19 cellular contexts compared by ENCODE assay signal in the genomic region with DNA sequence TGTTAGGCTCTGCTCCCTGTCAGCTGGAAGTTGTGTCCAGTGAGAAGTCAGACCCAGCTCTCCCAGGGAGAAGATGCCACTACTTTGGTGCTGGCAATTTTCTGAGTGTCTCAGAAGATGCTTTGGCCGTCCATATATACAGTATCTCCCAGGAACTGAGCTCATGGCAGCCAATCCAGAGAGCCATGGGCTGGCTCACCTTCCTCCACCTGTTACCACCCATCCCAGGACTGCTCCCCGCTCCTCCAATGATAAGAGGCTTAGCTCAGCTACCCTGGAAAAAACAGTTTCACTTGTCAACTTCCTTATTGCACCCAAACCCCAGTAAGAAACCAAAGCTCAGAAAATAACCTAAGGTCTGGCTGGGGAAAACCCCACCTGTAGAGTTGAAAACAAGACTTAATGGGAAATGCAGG. TPM values are rescaled to one million over a fixed set of nuclear protein-coding genes. Genes with fewer than 3 reads are reported as not detected.
A peak's percentile ranks its signal among the peaks of the same experiment; 100 is the strongest.
DNase-seq lines count a peak whose midpoint lies in the region; ATAC-seq and TF ChIP-seq lines count a peak whose summit lies in the region.
"Had no signal": no experiment of that assay in that cellular context is flagged by ENCODE, and none has a peak within 500 bp of the region (broad histone marks: within the 10 kb centered on the region; RNA-seq: fewer than 3 reads in every experiment).

A gene with protein sequence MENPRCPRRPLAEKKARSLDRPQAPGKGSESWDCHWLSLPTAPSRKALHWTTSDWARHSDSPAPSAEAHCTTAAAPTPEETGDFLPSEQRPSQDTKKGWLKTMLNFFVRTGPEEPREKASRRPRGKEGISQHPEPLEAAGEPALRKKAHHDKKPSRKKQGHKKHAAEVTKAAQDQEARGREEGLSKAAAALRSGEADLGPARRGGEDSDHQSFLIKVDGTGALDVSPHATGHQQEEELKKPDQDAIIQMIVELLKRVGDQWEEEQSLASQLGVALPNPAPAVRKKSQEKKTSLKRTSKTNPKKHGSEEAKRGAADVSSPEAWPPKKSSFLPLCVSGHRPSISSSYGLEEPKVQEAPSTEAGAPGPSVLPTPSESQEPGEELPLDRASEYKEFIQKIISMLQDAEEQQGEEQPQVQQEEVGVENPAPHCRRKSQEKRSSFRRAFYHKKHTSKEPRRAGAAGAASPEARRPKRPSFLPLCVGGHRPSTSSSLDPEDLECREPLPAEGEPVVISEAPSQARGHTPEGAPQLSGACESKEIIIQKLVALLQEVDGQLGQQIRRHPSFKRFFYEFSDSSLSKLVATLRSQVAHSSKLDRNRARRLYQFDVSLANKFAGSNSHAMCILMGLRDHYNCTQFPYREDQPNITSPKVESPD (minus strand): TSS at position 110 of the 416 bp plus-strand sequence. CDS start 6,198 bp downstream, outside the sequence.

- H3K27ac Mint-ChIP-seq in activated naive CD8-positive, alpha-beta T cell = peak within 1 kb of the TSS; percentile 46
- H3K27ac Mint-ChIP-seq in activated naive CD8-positive, alpha-beta T cell treated with anti-CD3 and anti-CD28 coated beads for 36 hours = no peak within 1 kb of the TSS
- H3K27ac Mint-ChIP-seq in memory B cell = peak within 1 kb of the TSS; percentile 62
- peak within 1 kb of the TSS; percentile 81 for H3K27ac Mint-ChIP-seq in type B pancreatic cell
- H3K27ac Mint-ChIP-seq: HFFc6 had no signal

- H3K27me3 ChIP-seq in SU-DHL-6 (ENCODE audit: low read length) = no peaks in the 10 kb centered on the region; the same call in 1 of the 2 replicates
- peaks cover 15% of the 10 kb centered on the region for H3K27me3 ChIP-seq in suprapubic skin
- H3K27me3 ChIP-seq in SK-N-SH (ENCODE audit: insufficient read depth) = peaks cover 46% of the 10 kb centered on the region

- no peak for TF ChIP-seq RAD21 in SK-N-SH (IDR thresholded peaks at IDR 0.05; ENCODE audit: low read length)

- POLR2A ChIA-PET in SK-N-SH (lab: Yijun Ruan, JAX) = no interaction called here

- TF ChIP-seq POLR2A in suprapubic skin (IDR thresholded peaks at IDR 0.05) = no peak

- peaks cover 14% of the 10 kb centered on the region for H3K4me1 Mint-ChIP-seq in activated naive CD8-positive, alpha-beta T cell (ENCODE audit: low read depth)
- peaks cover 14% of the 10 kb centered on the region for H3K4me1 Mint-ChIP-seq in activated naive CD8-positive, alpha-beta T cell treated with anti-CD3 and anti-CD28 coated beads for 36 hours
- peaks cover 17% of the 10 kb centered on the region for H3K4me1 Mint-ChIP-seq in memory B cell
- H3K4me1 Mint-ChIP-seq in type B pancreatic cell (ENCODE audit: unreplicated experiment) = peaks cover 36% of the 10 kb centered on the region

- H3K79me2 ChIP-seq in SU-DHL-6 (ENCODE audit: insufficient read depth, low read length) (no peaks in the 10 kb centered on the region), SK-N-SH (ENCODE audit: insufficient read depth) (no peaks in the 10 kb centered on the region)

- 71% methylated on average over 1 of the region's 2 CpGs for WGBS in suprapubic skin
- 54% methylated on average over 2 of the region's 2 CpGs for WGBS in SK-N-SH (ENCODE audit: low lambda C conversion rate)

- no peaks in the 10 kb centered on the region for H3K9me3 Mint-ChIP-seq in activated naive CD8-positive, alpha-beta T cell (ENCODE audit: low read depth)
- no peaks in the 10 kb centered on the region for H3K9me3 Mint-ChIP-seq in activated naive CD8-positive, alpha-beta T cell treated with anti-CD3 and anti-CD28 coated beads for 36 hours
- H3K9me3 Mint-ChIP-seq in memory B cell (no peaks in the 10 kb centered on the region), type B pancreatic cell (no peaks in the 10 kb centered on the region)
- H3K9me3 Mint-ChIP-seq: HFFc6 had no signal

- H3K4me3 Mint-ChIP-seq in activated naive CD8-positive, alpha-beta T cell = no peak within 1 kb of the TSS
- H3K4me3 Mint-ChIP-seq in activated naive CD8-positive, alpha-beta T cell treated with anti-CD3 and anti-CD28 coated beads for 36 hours = no peak within 1 kb of the TSS
- H3K4me3 Mint-ChIP-seq in memory B cell (peak within 1 kb of the TSS; percentile 37), type B pancreatic cell (peak within 1 kb of the TSS; percentile 71)
- H3K4me3 Mint-ChIP-seq: HFFc6 had no signal

- no peaks in the 10 kb centered on the region for H3K36me3 Mint-ChIP-seq in activated naive CD8-positive, alpha-beta T cell
- H3K36me3 Mint-ChIP-seq in activated naive CD8-positive, alpha-beta T cell treated with anti-CD3 and anti-CD28 coated beads for 36 hours = no peaks in the 10 kb centered on the region
- H3K36me3 Mint-ChIP-seq in memory B cell (no peaks in the 10 kb centered on the region), type B pancreatic cell (no peaks in the 10 kb centered on the region)

- TF ChIP-seq EP300 in suprapubic skin (IDR thresholded peaks at IDR 0.05) (no peak), SK-N-SH (IDR thresholded peaks at IDR 0.05; ENCODE audit: borderline replicate concordance in 1 of 2, low read depth in 1 of 2, low read length in 1 of 2) (no peak)

- H3K4me3 ChIP-seq in SU-DHL-6 (ENCODE audit: insufficient read depth, low read length, poor library complexity, severe bottlenecking) (no peak within 1 kb of the TSS), suprapubic skin (no peak within 1 kb of the TSS), SK-N-SH (ENCODE audit: low read depth in 2 of 2, low read length in 1 of 2) (no peak within 1 kb of the TSS)
- H3K4me3 ChIP-seq: lower lobe of right lung, sigmoid colon had no signal

- no peak for DNase-seq in activated naive CD8-positive, alpha-beta T cell treated with anti-CD3 and anti-CD28 coated beads for 36 hours
- peak in 1 of 2 donors; percentile 33 for DNase-seq in memory B cell (ENCODE audit: low spot score in 2 of 2)
- no peak for DNase-seq in type B pancreatic cell (ENCODE audit: extremely low spot score, unreplicated experiment)
- no peak for DNase-seq in suprapubic skin (ENCODE audit: low spot score in 2 of 2)
- no peak for DNase-seq in OCI-M2 (lab: John Stamatoyannopoulos, UW; ENCODE audit: unreplicated experiment)
- DNase-seq in SK-N-SH = no peak
- DNase-seq: activated naive CD4-positive, alpha-beta T cell treated with Interleukin-2 at 50 U/mL for 16 hours; foreskin keratinocyte; HFFc6; lower lobe of right lung; NCI-H2029 treated with DMSO at 0.1 percent for 48 hours; NCI-H69; sigmoid colon; stimulated activated CD4-positive, alpha-beta T cell treated with anti-CD3 and anti-CD28 coated beads, Interleukin-4, amount 100 ng/mL, for 4 hours; T-helper 9 cell had no signal

- H2AFZ ChIP-seq in SU-DHL-6 (ENCODE audit: low read depth, low read length, severe bottlenecking) (no peak within 1 kb of the TSS), SK-N-SH (ENCODE audit: low read depth) (no peak within 1 kb of the TSS)

- H3K4me1 ChIP-seq in suprapubic skin = peaks cover 22% of the 10 kb centered on the region
- no peaks in the 10 kb centered on the region; a peak in 1 of 4 replicates for H3K4me1 ChIP-seq in SK-N-SH (ENCODE audit: control insufficient read depth in 1 of 2, insufficient read depth in 2 of 2, low read depth in 1 of 2, low read length in 1 of 2)
- H3K4me1 ChIP-seq: foreskin keratinocyte had no signal

- no peak within 1 kb of the TSS for H3K9ac ChIP-seq in SU-DHL-6 (ENCODE audit: low read length)
- H3K9ac ChIP-seq in SK-N-SH = no peak within 1 kb of the TSS

- TF ChIP-seq CTCF in SU-DHL-6 (IDR thresholded peaks at IDR 0.05; ENCODE audit: insufficient read depth, low read length, poor library complexity, severe bottlenecking) (no peak), type B pancreatic cell (conservative IDR thresholded peaks at IDR 0.05) (no peak), suprapubic skin (IDR thresholded peaks at IDR 0.05) (no peak), SK-N-SH (IDR thresholded peaks at IDR 0.05) (no peak)

- peak; percentile 81 for ATAC-seq in memory B cell (ENCODE audit: low read depth)
- ATAC-seq: foreskin keratinocyte, lower lobe of right lung had no signal

- CTCF ChIA-PET in SK-N-SH (lab: Yijun Ruan, JAX) = interaction anchor here (0.9 to 2.1 kb wide), 5 partner anchors 18 to 309 kb away, joined by 3 to 5 read pairs (median 4); partner anchors contain the start of gene MAPK14

- H3K9me2 ChIP-seq in SU-DHL-6 (replicated peaks; ENCODE audit: insufficient read depth, low read length) (no peaks in the 10 kb centered on the region), SK-N-SH (no peaks in the 10 kb centered on the region)

- H3K4me2 ChIP-seq in SU-DHL-6 (ENCODE audit: low read depth, low read length, poor library complexity, severe bottlenecking) = peak within 1 kb of the TSS; percentile 8
- no peak within 1 kb of the TSS for H3K4me2 ChIP-seq in SK-N-SH

- H3K36me3 ChIP-seq in SU-DHL-6 (ENCODE audit: low read length) = no peaks in the 10 kb centered on the region
- H3K36me3 ChIP-seq in suprapubic skin = no peaks in the 10 kb centered on the region
- H3K36me3 ChIP-seq in SK-N-SH (replicated peaks in 1 of 2; ENCODE audit: control insufficient read depth in 1 of 2, insufficient read depth in 2 of 2, low read length in 1 of 2) = no peaks in the 10 kb centered on the region
- H3K36me3 ChIP-seq: lower lobe of right lung, neutrophil, sigmoid colon had no signal

- no peaks in the 10 kb centered on the region for H3K9me3 ChIP-seq in SU-DHL-6 (ENCODE audit: insufficient read depth, low read length)
- no peaks in the 10 kb centered on the region for H3K9me3 ChIP-seq in suprapubic skin
- H3K9me3 ChIP-seq in SK-N-SH = no peaks in the 10 kb centered on the region
- H3K9me3 ChIP-seq: lower lobe of right lung, neutrophil, sigmoid colon had no signal

- no peak within 1 kb of the TSS for H3K27ac ChIP-seq in SU-DHL-6 (ENCODE audit: low read depth, low read length)
- no peak within 1 kb of the TSS for H3K27ac ChIP-seq in suprapubic skin
- no peak within 1 kb of the TSS for H3K27ac ChIP-seq in SK-N-SH (ENCODE audit: low read depth in 2 of 2, low read length in 1 of 2)
- H3K27ac ChIP-seq: foreskin keratinocyte, lower lobe of right lung, neutrophil, RWPE1, sigmoid colon had no signal

- peaks cover 19% of the 10 kb centered on the region for H3K27me3 Mint-ChIP-seq in activated naive CD8-positive, alpha-beta T cell
- H3K27me3 Mint-ChIP-seq in activated naive CD8-positive, alpha-beta T cell treated with anti-CD3 and anti-CD28 coated beads for 36 hours = peaks cover 50% of the 10 kb centered on the region
- H3K27me3 Mint-ChIP-seq in memory B cell (peaks cover 18% of the 10 kb centered on the region), type B pancreatic cell (peaks cover 41% of the 10 kb centered on the region)

- H3F3A ChIP-seq in SU-DHL-6 (ENCODE audit: insufficient read depth) = no peaks in the 10 kb centered on the region
- no peaks in the 10 kb centered on the region for H3F3A ChIP-seq in SK-N-SH (replicated peaks; ENCODE audit: insufficient read depth)

- H4K20me1 ChIP-seq in SU-DHL-6 (ENCODE audit: low read depth, low read length) (no peaks in the 10 kb centered on the region), SK-N-SH (ENCODE audit: insufficient read depth) (no peaks in the 10 kb centered on the region)

TF ChIP-seq in SK-N-SH, 30 proteins besides CTCF, POLR2A, EP300 and RAD21 (continues in another document):
- no peak for TF ChIP-seq CHD2 (IDR thresholded peaks at IDR 0.05; ENCODE audit: low read length, partially characterized antibody)

RNA-seq across cellular contexts. Expression of the gene that starts here (rescaled TPM):
- total RNA-seq in activated naive CD8-positive, alpha-beta T cell treated with anti-CD3 and anti-CD28 coated beads for 36 hours = not detected
- 1.4 and 2.1 TPM in 2 replicates for total RNA-seq in type B pancreatic cell (ENCODE audit: low replicate concordance)
- total RNA-seq in suprapubic skin = under 1 TPM in 1 of 4 donors, not detected in 3; 0.11 TPM
- not detected in 2 replicates for polyA plus RNA-seq in SK-N-SH (2012; rRNA removed)
- polyA plus RNA-seq in SK-N-SH (2012; cell fraction: cytosol; rRNA removed) = not detected in 2 replicates
- not detected in 2 replicates for polyA plus RNA-seq in SK-N-SH (2012; cell fraction: nucleus; rRNA removed)
- total RNA-seq: foreskin keratinocyte, HFFc6, lower lobe of right lung, sigmoid colon had no signal
- polyA plus RNA-seq: foreskin keratinocyte had no signal

Comparison
In these comparisons a context has a peak if more than half of its experiments do, and no peak if none do; other contexts are left out.
1. H3K4me3 Mint-ChIP-seq: peak in memory B cell (single experiment) and type B pancreatic cell (single experiment); none in activated naive CD8-positive, alpha-beta T cell (single experiment) and activated naive CD8-positive, alpha-beta T cell treated with anti-CD3 and anti-CD28 coated beads for 36 hours (single experiment).